In genomic region chr2:84953535-84953934, GRCh38 we compare ENCODE assay signal across 26 cellular contexts.
"Had no signal": no experiment of that assay in that cellular context is flagged by ENCODE, and none has a peak within 500 bp of the region (broad histone marks: within the 10 kb centered on the region; RNA-seq: fewer than 3 reads in every experiment).

No MANE protein-coding gene starts in this region.

- H3K27me3 ChIP-seq: SJSA1 had no signal

- ATAC-seq: activated CD8-positive, alpha-beta T cell treated with anti-CD3 and anti-CD28 coated beads, Interleukin-2, amount 10 ng/mL, durations not matched to agents 7 days and 5 days had no signal

- H3K27me3 Mint-ChIP-seq: activated naive CD8-positive, alpha-beta T cell; central memory CD8-positive, alpha-beta T cell had no signal

- H3K36me3 Mint-ChIP-seq: activated naive CD8-positive, alpha-beta T cell; brain had no signal

- H3K9me3 ChIP-seq: SJSA1 had no signal

- H3K9me3 Mint-ChIP-seq: activated naive CD4-positive, alpha-beta T cell treated with anti-CD3 and anti-CD28 coated beads for 36 hours; central memory CD8-positive, alpha-beta T cell; T-helper 1 cell treated with Interleukin-12 subunit alpha and Interleukin-12 subunit beta and Interleukin-4 antibody, amounts not matched to agents 30 μg/mL and 1 μg/mL, for 36 hours had no signal

- H3K4me3 ChIP-seq: SJSA1 had no signal

- H3K27ac Mint-ChIP-seq: activated CD8-positive, alpha-beta T cell treated with anti-CD3 and anti-CD28 coated beads, Interleukin-2, amount 10 ng/mL, durations not matched to agents 7 days and 5 days; activated naive CD4-positive, alpha-beta T cell treated with anti-CD3 and anti-CD28 coated beads for 36 hours; activated naive CD8-positive, alpha-beta T cell; brain; T-helper 1 cell treated with Interleukin-12 subunit alpha and Interleukin-12 subunit beta and Interleukin-4 antibody, amounts not matched to agents 30 μg/mL and 1 μg/mL, for 36 hours had no signal

- H3K4me3 Mint-ChIP-seq: activated CD8-positive, alpha-beta T cell treated with anti-CD3 and anti-CD28 coated beads, Interleukin-2, amount 10 ng/mL, durations not matched to agents 7 days and 5 days; activated naive CD4-positive, alpha-beta T cell treated with anti-CD3 and anti-CD28 coated beads for 36 hours; activated naive CD8-positive, alpha-beta T cell; brain; central memory CD8-positive, alpha-beta T cell; T-helper 1 cell treated with Interleukin-12 subunit alpha and Interleukin-12 subunit beta and Interleukin-4 antibody, amounts not matched to agents 30 μg/mL and 1 μg/mL, for 36 hours had no signal

- DNase-seq: activated CD4-positive, alpha-beta T cell treated with anti-CD3 and anti-CD28 coated beads for 48 hours; activated CD4-positive, alpha-beta T cell treated with anti-CD3 and anti-CD28 coated beads, Interleukin-2, amount 50 U/mL, for 4 hours; activated CD4-positive, CD25-positive, alpha-beta regulatory T cell treated with anti-CD3 and anti-CD28 coated beads, Interleukin-2, amount 50 U/mL, for 72 hours; activated CD8-positive, alpha-beta memory T cell treated with anti-CD3 and anti-CD28 coated beads, Interleukin-2, amount 50 U/mL, for 48 hours; activated CD8-positive, alpha-beta T cell treated with anti-CD3 and anti-CD28 coated beads, Interleukin-2, amount 10 ng/mL, durations not matched to agents 7 days and 5 days; activated gamma-delta T cell; activated naive CD4-positive, alpha-beta T cell treated with anti-CD3 and anti-CD28 coated beads for 36 hours; activated T-cell treated with anti-CD3 and anti-CD28 coated beads, Interleukin-2, amount 50 U/mL, for 1 hour; amygdala; Kasumi-1; MV-4-11; NCI-H1092 treated with DMSO at 0.1 percent for 48 hours; NCI-H1417 treated with DMSO at 0.1 percent for 48 hours; NCI-H1694; NCI-H2029; NCI-H2107; NCI-H345; NCI-H510A; NCI-H526 treated with DMSO at 0.1 percent for 48 hours; NCI-H82; SHP77 had no signal

- H3K27ac ChIP-seq: SJSA1 had no signal
